ENCODE assay signal across 24 cellular contexts in genomic region chr16:3118204-3118790, GRCh38. TPM values are rescaled to one million over a fixed set of nuclear protein-coding genes. Genes with fewer than 3 reads are reported as not detected.
"Had no signal": no experiment of that assay in that cellular context is flagged by ENCODE, and none has a peak within 500 bp of the region (broad histone marks: within the 10 kb centered on the region; RNA-seq: fewer than 3 reads in every experiment).

No MANE protein-coding gene starts in this region.

- H3K4me1 ChIP-seq: uterus had no signal

- H3K36me3 ChIP-seq: uterus had no signal

- H3K27ac ChIP-seq: epithelial cell of prostate, esophagus squamous epithelium, pancreas, prostate gland, right lobe of liver, tibial artery, upper lobe of left lung, uterus had no signal

- H3K27me3 Mint-ChIP-seq: naive thymus-derived CD8-positive, alpha-beta T cell; stimulated activated naive CD8-positive, alpha-beta T cell treated with anti-CD3 and anti-CD28 coated beads, Interleukin-15, Interleukin-2, amounts not matched to agents 100 ng/mL and 50 ng/mL, for 24 hours had no signal

- FAIRE-seq: endometrium, islet of Langerhans, pancreas had no signal

- H3K9me3 Mint-ChIP-seq: naive thymus-derived CD8-positive, alpha-beta T cell; stimulated activated memory B cell treated with anti-CD40 and anti-IgM and Interleukin-4, amounts not matched to agents 10 μg/mL and 1 μg/mL and 100 μg/mL, for 72 hours; stimulated activated naive CD8-positive, alpha-beta T cell treated with anti-CD3 and anti-CD28 coated beads, Interleukin-15, Interleukin-2, amounts not matched to agents 100 ng/mL and 50 ng/mL, for 24 hours had no signal

- H3K4me3 Mint-ChIP-seq: naive thymus-derived CD8-positive, alpha-beta T cell; stimulated activated memory B cell treated with anti-CD40 and anti-IgM and Interleukin-4, amounts not matched to agents 10 μg/mL and 1 μg/mL and 100 μg/mL, for 72 hours; stimulated activated naive CD8-positive, alpha-beta T cell treated with anti-CD3 and anti-CD28 coated beads, Interleukin-15, Interleukin-2, amounts not matched to agents 100 ng/mL and 50 ng/mL, for 24 hours had no signal

- ATAC-seq: naive thymus-derived CD8-positive, alpha-beta T cell; pancreas; right lobe of liver; stimulated activated memory B cell treated with anti-CD40 and anti-IgM and Interleukin-4, amounts not matched to agents 10 μg/mL and 1 μg/mL and 100 μg/mL, for 72 hours had no signal

- H3K27ac Mint-ChIP-seq: stimulated activated memory B cell treated with anti-CD40 and anti-IgM and Interleukin-4, amounts not matched to agents 10 μg/mL and 1 μg/mL and 100 μg/mL, for 72 hours; stimulated activated naive CD8-positive, alpha-beta T cell treated with anti-CD3 and anti-CD28 coated beads, Interleukin-15, Interleukin-2, amounts not matched to agents 100 ng/mL and 50 ng/mL, for 24 hours had no signal

- H3K27me3 ChIP-seq: esophagus squamous epithelium, pancreas, right lobe of liver, tibial artery, upper lobe of left lung, uterus had no signal

- H3K4me3 ChIP-seq: esophagus squamous epithelium, pancreas, prostate gland, right lobe of liver, tibial artery, upper lobe of left lung, uterus had no signal

- H3K9me3 ChIP-seq: esophagus squamous epithelium, pancreas, prostate gland, right lobe of liver, tibial artery, upper lobe of left lung, uterus had no signal

- DNase-seq: effector memory CD4-positive, alpha-beta T cell; esophagus squamous epithelium; foreskin fibroblast; head of caudate nucleus; hippocampal formation; kidney glomerular epithelial cell; naive thymus-derived CD8-positive, alpha-beta T cell; stimulated activated CD4-positive, alpha-beta T cell treated with anti-CD3 and anti-CD28 coated beads, Interleukin-4, amount 100 ng/mL, for 24 hours; tibial artery; upper lobe of left lung; uterus had no signal

RNA-seq across cellular contexts. Expression of gene ZNF205, which starts 5.9 kb away (rescaled TPM):
- total RNA-seq: naive thymus-derived CD8-positive, alpha-beta T cell had no signal
- polyA plus RNA-seq: naive thymus-derived CD8-positive, alpha-beta T cell had no signal

RNA-seq across cellular contexts. Expression of gene ZSCAN10, which starts 19.2 kb away (rescaled TPM):
- total RNA-seq: esophagus squamous epithelium, liver, lung microvascular endothelial cell, mesenteric fat pad, renal cortical epithelial cell, right lobe of liver, uterus had no signal
- polyA plus RNA-seq: liver; naive thymus-derived CD8-positive, alpha-beta T cell; pancreas had no signal

RNA-seq across cellular contexts. Expression of gene IL32, which starts 52.9 kb away (rescaled TPM):
- polyA plus RNA-seq: neural cell had no signal
